22 cellular contexts compared by ENCODE assay signal in genomic region chrX:37712458-37712857, GRCh38. TPM values are rescaled to one million over a fixed set of nuclear protein-coding genes. Genes with fewer than 3 reads are reported as not detected.
DNase-seq lines count a peak whose midpoint lies in the region; ATAC-seq and TF ChIP-seq lines count a peak whose summit lies in the region.
"Had no signal": no experiment of that assay in that cellular context is flagged by ENCODE, and none has a peak within 500 bp of the region (broad histone marks: within the 10 kb centered on the region; RNA-seq: fewer than 3 reads in every experiment).

No MANE protein-coding gene starts in this region.

- 79 to 94% methylated on average over 3 of the region's 3 CpGs for WGBS in testis, 2 donors

- TF ChIP-seq POLR2A in testis (IDR thresholded peaks at IDR 0.05): no peak

- intact Hi-C loops in testis (cut with DNase I; ENCODE audit: low total_unique reads): no loop called here

- H3K36me3 ChIP-seq in testis (ENCODE audit: low read depth, missing control alignments): no peaks in the 10 kb centered on the region
- H3K36me3 ChIP-seq: gastrocnemius medialis had no signal

- no peak for TF ChIP-seq CTCF in testis (IDR thresholded peaks at IDR 0.05)

- no peak overlapping the region for H3K4me3 ChIP-seq in testis
- H3K4me3 ChIP-seq: gastrocnemius medialis, psoas muscle had no signal

- no peaks in the 10 kb centered on the region for H3K4me1 ChIP-seq in testis
- H3K4me1 ChIP-seq: psoas muscle had no signal

- H3K9me3 ChIP-seq in testis: no peaks in the 10 kb centered on the region
- H3K9me3 ChIP-seq: gastrocnemius medialis, psoas muscle had no signal

- H3K27me3 ChIP-seq in testis: no peaks in the 10 kb centered on the region
- H3K27me3 ChIP-seq: gastrocnemius medialis had no signal

- DNase-seq in astrocyte of the hippocampus (ENCODE audit: low read depth, low spot score) (peak; percentile 49), iris pigment epithelial cell (ENCODE audit: low read depth) (peak; percentile 34), testis (no peak)
- DNase-seq in activated CD4-positive, alpha-beta T cell treated with anti-CD3 and anti-CD28 coated beads for 48 hours: no peak
- DNase-seq: activated gamma-delta T cell; amniotic stem cell; CD8-positive, alpha-beta memory T cell; DND-41; gastrocnemius medialis; left colon; NCI-H1436 treated with DMSO at 0.1 percent for 48 hours; NCI-H2171; OCI-M1; psoas muscle; SIG-M5; stimulated activated CD4-positive, alpha-beta T cell treated with anti-CD3 and anti-CD28 coated beads, Interleukin-4, amount 100 ng/mL, for 4 hours; T-helper 9 cell had no signal

- ATAC-seq in GM18868 (IDR thresholded peaks at IDR 0.05; ENCODE audit: unreplicated experiment): peak; percentile 64
- ATAC-seq in HG02885 (IDR thresholded peaks at IDR 0.05; ENCODE audit: poor library complexity, unreplicated experiment): peak; percentile 48
- no peak for ATAC-seq in HG03175 (IDR thresholded peaks at IDR 0.05; ENCODE audit: unreplicated experiment)
- no peak for ATAC-seq in GM21423 (IDR thresholded peaks at IDR 0.05; ENCODE audit: unreplicated experiment)
- ATAC-seq: activated CD4-positive, CD25-positive, alpha-beta regulatory T cell treated with anti-CD3 and anti-CD28 coated beads, Interleukin-2, amount 50 U/mL, for 24 hours; gastrocnemius medialis; left colon had no signal

- no peak overlapping the region for H3K27ac ChIP-seq in testis
- H3K27ac ChIP-seq: gastrocnemius medialis had no signal

RNA-seq across cellular contexts. Expression of gene XK, which starts 26.9 kb away (rescaled TPM):
- 1 to 10 TPM; 3.3 to 4.3 TPM for total RNA-seq in testis
- 2.6 TPM for polyA plus RNA-seq in testis (ENCODE audit: insufficient read depth, low read depth, low replicate concordance)
- polyA plus RNA-seq: CD8-positive, alpha-beta memory T cell had no signal

Comparison
In these comparisons a context has a peak if more than half of its experiments do, and no peak if none do; other contexts are left out.
1. ATAC-seq: peak in GM18868 (single experiment) and HG02885 (single experiment); none in HG03175 (single experiment) and GM21423 (single experiment).
2. DNase-seq: peak in astrocyte of the hippocampus (single experiment) and iris pigment epithelial cell (single experiment); none in testis (single experiment) and activated CD4-positive, alpha-beta T cell treated with anti-CD3 and anti-CD28 coated beads for 48 hours (single experiment).